In genomic region chr13:37618554-37618953, GRCh38 we compare ENCODE assay signal across 22 cellular contexts. TPM values are rescaled to one million over a fixed set of nuclear protein-coding genes. Genes with fewer than 3 reads are reported as not detected.
DNase-seq lines count a peak whose midpoint lies in the region; ATAC-seq, FAIRE-seq and TF ChIP-seq lines count a peak whose summit lies in the region.
"Had no signal": no experiment of that assay in that cellular context is flagged by ENCODE, and none has a peak within 500 bp of the region (broad histone marks: within the 10 kb centered on the region; RNA-seq: fewer than 3 reads in every experiment).

No MANE protein-coding gene starts in this region.

- H3K27ac ChIP-seq in PC-9, result no peak overlapping the region
- H3K27ac ChIP-seq in endothelial cell of umbilical vein (ENCODE audit: insufficient read depth, low read depth, low read length), result no peak overlapping the region
- H3K27ac ChIP-seq: neutrophil, skin epidermis, upper lobe of right lung had no signal

- no peaks in the 10 kb centered on the region for H3K9me1 ChIP-seq in endothelial cell of umbilical vein (replicated peaks; ENCODE audit: control insufficient read depth, extremely low read depth, insufficient read depth, low read length)

- no peaks in the 10 kb centered on the region for H3K27me3 ChIP-seq in PC-9 (ENCODE audit: insufficient read depth, low read depth)
- H3K27me3 ChIP-seq in endothelial cell of umbilical vein (ENCODE audit: control insufficient read depth in 2 of 2, insufficient read depth in 2 of 2, low read length in 2 of 2), result no peaks in the 10 kb centered on the region
- H3K27me3 ChIP-seq: BE2C, neutrophil, upper lobe of right lung had no signal

- H3K79me2 ChIP-seq in PC-9 (ENCODE audit: low read depth) (no peaks in the 10 kb centered on the region), endothelial cell of umbilical vein (ENCODE audit: control insufficient read depth, insufficient read depth, low read length) (no peaks in the 10 kb centered on the region)

- H3K36me3 ChIP-seq in PC-9 (ENCODE audit: low read depth), result no peaks in the 10 kb centered on the region
- H3K36me3 ChIP-seq in endothelial cell of umbilical vein (ENCODE audit: control insufficient read depth in 2 of 2, extremely low read depth in 1 of 2, insufficient read depth in 2 of 2, low read length in 2 of 2), result no peaks in the 10 kb centered on the region
- H3K36me3 ChIP-seq: BE2C, neutrophil, upper lobe of right lung had no signal

- BruUV-seq in PC-9 (replicated peaks; lab: Mats Ljungman, UMichigan) (no TSS peak), endothelial cell of umbilical vein (replicated peaks; lab: Mats Ljungman, UMichigan) (no TSS peak)

- H3K9me3 ChIP-seq in PC-9 (ENCODE audit: insufficient read depth, low read depth) (peaks cover 6% of the 10 kb centered on the region; the same call in 1 of the 2 replicates), endothelial cell of umbilical vein (replicated peaks; ENCODE audit: control insufficient read depth, insufficient read depth, low read length) (no peaks in the 10 kb centered on the region)
- H3K9me3 ChIP-seq: BE2C, neutrophil, upper lobe of right lung had no signal

- TF ChIP-seq POLR2A in endothelial cell of umbilical vein (IDR thresholded peaks at IDR 0.05; ENCODE audit: low read depth, low read length), result no peak

- H3K36me3 Mint-ChIP-seq in activated CD8-positive, alpha-beta T cell treated with anti-CD3 and anti-CD28 coated beads for 36 hours (ENCODE audit: low read depth), result no peaks in the 10 kb centered on the region
- H3K36me3 Mint-ChIP-seq: memory B cell; stimulated activated naive B cell treated with anti-CD40 and anti-IgM and Interleukin-4, amounts not matched to agents 10 μg/mL and 1 μg/mL and 100 μg/mL, for 72 hours had no signal

- peaks cover 32% of the 10 kb centered on the region for H3K4me1 ChIP-seq in PC-9 (replicated peaks; ENCODE audit: insufficient read depth)
- peaks cover 8% of the 10 kb centered on the region for H3K4me1 ChIP-seq in endothelial cell of umbilical vein (ENCODE audit: control insufficient read depth, extremely low read depth, insufficient read depth, low read length)
- H3K4me1 ChIP-seq: BE2C, upper lobe of right lung had no signal

- H4K20me1 ChIP-seq in PC-9 (ENCODE audit: insufficient read depth), result no peaks in the 10 kb centered on the region
- no peaks in the 10 kb centered on the region for H4K20me1 ChIP-seq in endothelial cell of umbilical vein (replicated peaks; ENCODE audit: control insufficient read depth, extremely low read depth, insufficient read depth, low read length)

- DNase-seq in AG10803 (ENCODE audit: low read depth) (peak; percentile 89), PC-9 (peak in 1 of 2 experiments; percentile 41), endothelial cell of umbilical vein (ENCODE audit: low read depth, low spot score) (peak; percentile 14), myocyte (ENCODE audit: low read depth) (peak; percentile 31), GM10248 (ENCODE audit: extremely low spot score) (no peak), middle frontal gyrus (ENCODE audit: extremely low spot score, low spot score) (no peak)
- DNase-seq in stimulated activated naive CD8-positive, alpha-beta T cell treated with anti-CD3 and anti-CD28 coated beads, Interleukin-15, Interleukin-2, amounts not matched to agents 100 U/mL and 50 U/mL, for 24 hours, result no peak
- DNase-seq in activated CD8-positive, alpha-beta T cell treated with anti-CD3 and anti-CD28 coated beads for 36 hours, result no peak
- DNase-seq: activated CD4-positive, alpha-beta T cell treated with anti-CD3 and anti-CD28 coated beads, Interleukin-2, amount 10 ng/mL, durations not matched to agents 7 days and 5 days; BE2C; DMS 273 treated with DMSO at 0.1 percent for 48 hours; GOT3; NCI-H2171 treated with DMSO at 0.1 percent for 48 hours; NK-92 treated with Interleukin-12 subunit alpha and Interleukin-12 subunit beta, amount 100 ng/mL, for 24 hours; SHP77; stimulated activated naive B cell treated with anti-CD40 and anti-IgM and Interleukin-4, amounts not matched to agents 10 μg/mL and 1 μg/mL and 100 μg/mL, for 72 hours; upper lobe of right lung had no signal

- H3K27me3 Mint-ChIP-seq in activated CD8-positive, alpha-beta T cell treated with anti-CD3 and anti-CD28 coated beads for 36 hours, result no peaks in the 10 kb centered on the region
- H3K27me3 Mint-ChIP-seq: activated CD4-positive, alpha-beta T cell treated with anti-CD3 and anti-CD28 coated beads, Interleukin-2, amount 10 ng/mL, durations not matched to agents 7 days and 5 days; dendritic cell treated with granulocyte-macrophage colony-stimulating factor and Interleukin-4, amounts not matched to agents 40 ng/mL and 50 ng/mL, for 4 days; memory B cell; stimulated activated naive B cell treated with anti-CD40 and anti-IgM and Interleukin-4, amounts not matched to agents 10 μg/mL and 1 μg/mL and 100 μg/mL, for 72 hours had no signal

- peaks cover 19% of the 10 kb centered on the region for H3F3A ChIP-seq in PC-9 (ENCODE audit: insufficient read depth, low read depth)

- no peak overlapping the region for H3K4me3 Mint-ChIP-seq in activated CD8-positive, alpha-beta T cell treated with anti-CD3 and anti-CD28 coated beads for 36 hours
- H3K4me3 Mint-ChIP-seq: activated CD4-positive, alpha-beta T cell treated with anti-CD3 and anti-CD28 coated beads, Interleukin-2, amount 10 ng/mL, durations not matched to agents 7 days and 5 days; dendritic cell treated with granulocyte-macrophage colony-stimulating factor and Interleukin-4, amounts not matched to agents 40 ng/mL and 50 ng/mL, for 4 days; memory B cell; stimulated activated naive B cell treated with anti-CD40 and anti-IgM and Interleukin-4, amounts not matched to agents 10 μg/mL and 1 μg/mL and 100 μg/mL, for 72 hours had no signal

- no peak overlapping the region for H3K27ac Mint-ChIP-seq in activated CD8-positive, alpha-beta T cell treated with anti-CD3 and anti-CD28 coated beads for 36 hours
- H3K27ac Mint-ChIP-seq: activated CD4-positive, alpha-beta T cell treated with anti-CD3 and anti-CD28 coated beads, Interleukin-2, amount 10 ng/mL, durations not matched to agents 7 days and 5 days; dendritic cell treated with granulocyte-macrophage colony-stimulating factor and Interleukin-4, amounts not matched to agents 40 ng/mL and 50 ng/mL, for 4 days; memory B cell; stimulated activated naive B cell treated with anti-CD40 and anti-IgM and Interleukin-4, amounts not matched to agents 10 μg/mL and 1 μg/mL and 100 μg/mL, for 72 hours had no signal

- no peak for FAIRE-seq in endothelial cell of umbilical vein (lab: Jason Lieb, UNC)

- H2AFZ ChIP-seq in PC-9, result no peak overlapping the region
- H2AFZ ChIP-seq in endothelial cell of umbilical vein (ENCODE audit: low read depth, low read length), result no peak overlapping the region

- intact Hi-C loops in PC-9 (cut with micrococcal nuclease; ENCODE audit: unreplicated experiment), result no loop called here
- intact Hi-C loops in endothelial cell of umbilical vein (cut with micrococcal nuclease), result no loop called here
- intact Hi-C loops in activated CD8-positive, alpha-beta T cell treated with anti-CD3 and anti-CD28 coated beads for 36 hours (cut with micrococcal nuclease), result no loop called here

- no peaks in the 10 kb centered on the region for H3K9me2 ChIP-seq in PC-9 (ENCODE audit: insufficient read depth)

- dilution Hi-C loops in endothelial cell of umbilical vein (cut with MboI; ENCODE audit: extremely low pct_ligation_motif_present, low sequenced_read_pairs), result no loop called here

- H3K4me2 ChIP-seq in PC-9 (peak overlapping the region; percentile 17; the same call in 1 of the 2 replicates), endothelial cell of umbilical vein (ENCODE audit: insufficient read depth, low read length) (no peak overlapping the region)

- no peak for ATAC-seq in stimulated activated naive CD8-positive, alpha-beta T cell treated with anti-CD3 and anti-CD28 coated beads, Interleukin-15, Interleukin-2, amounts not matched to agents 100 U/mL and 50 U/mL, for 24 hours
- no peak for ATAC-seq in activated CD8-positive, alpha-beta T cell treated with anti-CD3 and anti-CD28 coated beads for 36 hours
- ATAC-seq: esophagus mucosa; stimulated activated naive B cell treated with anti-CD40 and anti-IgM and Interleukin-4, amounts not matched to agents 10 μg/mL and 1 μg/mL and 100 μg/mL, for 72 hours; upper lobe of right lung had no signal

- POLR2A ChIA-PET in PC-9 (lab: Charles Lee; ENCODE audit: unreplicated experiment), result interaction anchor here (0.6 to 0.8 kb wide), 2 partner anchors 95 to 1222 kb away, joined by 6 to 9 read pairs; no protein-coding TSS in a partner anchor
- POLR2A ChIA-PET in endothelial cell of umbilical vein (lab: Charles Lee), result no interaction called here
- POLR2A ChIA-PET in GM10248 (lab: Yijun Ruan, JAX), result no interaction called here
- POLR2A ChIA-PET in activated CD8-positive, alpha-beta T cell treated with anti-CD3 and anti-CD28 coated beads for 36 hours (lab: Charles Lee), result interaction anchor here (1.2 kb wide), 1 partner anchor 23 kb away, joined by 4 read pairs; no protein-coding TSS in a partner anchor

- peaks cover 3% of the 10 kb centered on the region for H3K9me3 Mint-ChIP-seq in activated CD8-positive, alpha-beta T cell treated with anti-CD3 and anti-CD28 coated beads for 36 hours
- H3K9me3 Mint-ChIP-seq: activated CD4-positive, alpha-beta T cell treated with anti-CD3 and anti-CD28 coated beads, Interleukin-2, amount 10 ng/mL, durations not matched to agents 7 days and 5 days; dendritic cell treated with granulocyte-macrophage colony-stimulating factor and Interleukin-4, amounts not matched to agents 40 ng/mL and 50 ng/mL, for 4 days; stimulated activated naive B cell treated with anti-CD40 and anti-IgM and Interleukin-4, amounts not matched to agents 10 μg/mL and 1 μg/mL and 100 μg/mL, for 72 hours had no signal

- CTCF ChIA-PET in PC-9 (lab: Charles Lee), result no interaction called here
- CTCF ChIA-PET in endothelial cell of umbilical vein (lab: Charles Lee), result interaction anchor here (0.9 to 1.8 kb wide), 3 partner anchors 13 to 97 kb away, joined by 3 to 4 read pairs (median 3); no protein-coding TSS in a partner anchor
- CTCF ChIA-PET in GM10248 (lab: Yijun Ruan, JAX), result interaction anchor here (1.4 to 2.2 kb wide), 2 partner anchors 9 to 14 kb away, joined by 4 to 9 read pairs; no protein-coding TSS in a partner anchor
- CTCF ChIA-PET in activated CD8-positive, alpha-beta T cell treated with anti-CD3 and anti-CD28 coated beads for 36 hours (lab: Charles Lee), result interaction anchor here (0.8 kb wide), 1 partner anchor 13 kb away, joined by 3 read pairs; no protein-coding TSS in a partner anchor

- H3K4me1 Mint-ChIP-seq in activated CD8-positive, alpha-beta T cell treated with anti-CD3 and anti-CD28 coated beads for 36 hours (ENCODE audit: low read depth), result no peaks in the 10 kb centered on the region
- H3K4me1 Mint-ChIP-seq: activated CD4-positive, alpha-beta T cell treated with anti-CD3 and anti-CD28 coated beads, Interleukin-2, amount 10 ng/mL, durations not matched to agents 7 days and 5 days; memory B cell; stimulated activated naive B cell treated with anti-CD40 and anti-IgM and Interleukin-4, amounts not matched to agents 10 μg/mL and 1 μg/mL and 100 μg/mL, for 72 hours had no signal

- H3K9ac ChIP-seq in endothelial cell of umbilical vein (replicated peaks; ENCODE audit: extremely low read depth, insufficient read depth, low read length), result peak overlapping the region; percentile 9

- H3K4me3 ChIP-seq in AG10803 (ENCODE audit: low read length) (no peak overlapping the region), PC-9 (no peak overlapping the region), endothelial cell of umbilical vein (replicated peaks in 1 of 3; ENCODE audit: insufficient read depth in 1 of 3, low read depth in 1 of 3, low read length in 3 of 3) (no peak overlapping the region)
- H3K4me3 ChIP-seq: skin epidermis, upper lobe of right lung had no signal

- TF ChIP-seq CTCF in AG10803 (conservative IDR thresholded peaks at IDR 0.05; ENCODE audit: low read length) (no peak), PC-9 (conservative IDR thresholded peaks at IDR 0.05) (no peak), endothelial cell of umbilical vein (IDR thresholded peaks at IDR 0.05; ENCODE audit: extremely low read depth in 1 of 2, insufficient read depth in 1 of 2, low read depth in 1 of 2, low read length in 2 of 2) (no peak), GM10248 (IDR thresholded peaks at IDR 0.05; ENCODE audit: control extremely low read depth, extremely low read depth, low read depth, missing control alignments) (no peak)
- no peak for TF ChIP-seq CTCF in activated CD8-positive, alpha-beta T cell treated with anti-CD3 and anti-CD28 coated beads for 36 hours (IDR thresholded peaks at IDR 0.05)

RNA-seq across cellular contexts. Expression of gene POSTN, which starts 20.0 kb away (rescaled TPM):
- not detected in 2 replicates for total RNA-seq in PC-9 (2021)
- total RNA-seq in endothelial cell of umbilical vein, result 0.29 and 0.55 TPM in 2 replicates
- polyA plus RNA-seq in endothelial cell of umbilical vein, result 0.29 and 0.41 TPM in 2 replicates
- 0.63 and 0.85 TPM in 2 replicates for polyA plus RNA-seq in endothelial cell of umbilical vein (2011; cell fraction: cytosol; rRNA removed)
- 1.0 and 1.6 TPM in 2 replicates for polyA plus RNA-seq in endothelial cell of umbilical vein (2011; cell fraction: nucleus; rRNA removed)
- polyA plus RNA-seq in endothelial cell of umbilical vein (2012), result 3.3 and 6.9 TPM in 2 replicates
- 0.70 and 1.6 TPM in 2 replicates for polyA minus RNA-seq in endothelial cell of umbilical vein
- polyA minus RNA-seq in endothelial cell of umbilical vein (2011; cell fraction: cytosol; rRNA and poly(A)+ RNA removed), result not detected
- polyA minus RNA-seq in endothelial cell of umbilical vein (2011; cell fraction: nucleus; rRNA and poly(A)+ RNA removed), result 0.96 and 1.2 TPM in 2 replicates
- total RNA-seq in myocyte, result 133 and 144 TPM in 2 replicates
- polyA plus RNA-seq in myocyte (2012), result 116 TPM
- not detected for total RNA-seq in activated CD8-positive, alpha-beta T cell treated with anti-CD3 and anti-CD28 coated beads for 36 hours
- total RNA-seq: activated CD4-positive, alpha-beta T cell treated with anti-CD3 and anti-CD28 coated beads, Interleukin-2, amount 10 ng/mL, durations not matched to agents 7 days and 5 days had no signal

Comparison
In these comparisons a context has a peak if more than half of its experiments do, and no peak if none do; other contexts are left out.
1. DNase-seq: peak in AG10803 (single experiment), endothelial cell of umbilical vein (single experiment) and myocyte (single experiment); none in stimulated activated naive CD8-positive, alpha-beta T cell treated with anti-CD3 and anti-CD28 coated beads, Interleukin-15, Interleukin-2, amounts not matched to agents 100 U/mL and 50 U/mL, for 24 hours (single experiment), GM10248 (single experiment), middle frontal gyrus (single experiment) and activated CD8-positive, alpha-beta T cell treated with anti-CD3 and anti-CD28 coated beads for 36 hours (single experiment).
2. RNA of gene POSTN, which starts 20.0 kb away (total RNA-seq): 133 to 144 TPM in myocyte; 0.29 to 0.55 TPM in endothelial cell of umbilical vein, not detected in PC-9 and not detected in activated CD8-positive, alpha-beta T cell treated with anti-CD3 and anti-CD28 coated beads for 36 hours; every median in the first group is over 10 times any median in the second.
3. POLR2A ChIA-PET loops: an anchor here in PC-9 (0.6 to 0.8 kb wide) and activated CD8-positive, alpha-beta T cell treated with anti-CD3 and anti-CD28 coated beads for 36 hours (1.2 kb wide); none called in endothelial cell of umbilical vein and GM10248.